18 cellular contexts compared by ENCODE assay signal in genomic region chr4:52925531-52925968, GRCh38.
A peak's percentile ranks its signal among the peaks of the same experiment; 100 is the strongest.
DNase-seq lines count a peak whose midpoint lies in the region; ATAC-seq and TF ChIP-seq lines count a peak whose summit lies in the region.
"Had no signal": no experiment of that assay in that cellular context is flagged by ENCODE, and none has a peak within 500 bp of the region (broad histone marks: within the 10 kb centered on the region; RNA-seq: fewer than 3 reads in every experiment).

No MANE protein-coding gene starts in this region.

- H3K27me3 ChIP-seq in mammary epithelial cell (ENCODE audit: insufficient read depth, low read length) (no peaks in the 10 kb centered on the region), endodermal cell (ENCODE audit: control insufficient read depth, insufficient read depth, low read length, poor library complexity, severe bottlenecking) (no peaks in the 10 kb centered on the region)
- H3K27me3 ChIP-seq: gastrocnemius medialis had no signal

- no peaks in the 10 kb centered on the region for H3K27me3 Mint-ChIP-seq in MCF 10A (ENCODE audit: insufficient read depth, unreplicated experiment)
- no peaks in the 10 kb centered on the region for H3K27me3 Mint-ChIP-seq in endodermal cell (ENCODE audit: insufficient read depth)
- H3K27me3 Mint-ChIP-seq in stimulated activated naive B cell treated with anti-CD40 and anti-IgM and Interleukin-4, amounts not matched to agents 10 μg/mL and 1 μg/mL and 100 μg/mL, for 72 hours: no peaks in the 10 kb centered on the region
- H3K27me3 Mint-ChIP-seq: activated T-cell treated with anti-CD3 and anti-CD28 coated beads, Interleukin-2, amount 50 U/mL, for 24 hours had no signal

- H3K27ac ChIP-seq in mammary epithelial cell (ENCODE audit: insufficient read depth, low read depth, low read length) (no peak overlapping the region), endodermal cell (ENCODE audit: low read depth, low read length) (peak overlapping the region; percentile 54), substantia nigra (ENCODE audit: low read depth, low read length, poor library complexity, severe bottlenecking) (no peak overlapping the region)
- H3K27ac ChIP-seq: gastrocnemius medialis, HL-60, prostate gland had no signal

- dilution Hi-C loops in mammary epithelial cell (cut with HindIII; ENCODE audit: low sequenced_read_pairs): no loop called here

- H4K20me1 ChIP-seq in mammary epithelial cell (ENCODE audit: insufficient read depth, low read length): no peaks in the 10 kb centered on the region

- H3K36me3 Mint-ChIP-seq in MCF 10A (ENCODE audit: insufficient read depth, unreplicated experiment): no peaks in the 10 kb centered on the region
- H3K36me3 Mint-ChIP-seq in endodermal cell (ENCODE audit: low read depth): no peaks in the 10 kb centered on the region
- peaks cover 15 to 28% of the 10 kb centered on the region in 2 donors for H3K36me3 Mint-ChIP-seq in stimulated activated naive B cell treated with anti-CD40 and anti-IgM and Interleukin-4, amounts not matched to agents 10 μg/mL and 1 μg/mL and 100 μg/mL, for 72 hours

- H3K4me1 Mint-ChIP-seq in MCF 10A (ENCODE audit: insufficient read depth, unreplicated experiment) (no peaks in the 10 kb centered on the region), endodermal cell (peaks cover 17% of the 10 kb centered on the region)
- H3K4me1 Mint-ChIP-seq in stimulated activated naive B cell treated with anti-CD40 and anti-IgM and Interleukin-4, amounts not matched to agents 10 μg/mL and 1 μg/mL and 100 μg/mL, for 72 hours: peaks cover 0 to 2% of the 10 kb centered on the region in 2 donors

- H3K4me2 ChIP-seq in mammary epithelial cell (ENCODE audit: insufficient read depth, low read depth, low read length): no peak overlapping the region

- no TSS peak for BruUV-seq in MCF 10A (replicated peaks; lab: Mats Ljungman, UMichigan)
- no TSS peak for BruUV-seq in mammary epithelial cell (replicated peaks; lab: Mats Ljungman, UMichigan)

- 93% methylated on average over 3 of the region's 3 CpGs for WGBS in mammary epithelial cell (ENCODE audit: low coverage, missing lambda C conversion rate)
- WGBS in endodermal cell (ENCODE audit: insufficient coverage in 1 of 2, insufficient read length in 1 of 2), 2 experiments: 61 to 67% methylated on average over 3 of the region's 3 CpGs

- no peaks in the 10 kb centered on the region for H3K4me1 ChIP-seq in mammary epithelial cell (ENCODE audit: insufficient read depth, low read length)
- H3K4me1 ChIP-seq in endodermal cell (ENCODE audit: control insufficient read depth, insufficient read depth, low read length): peaks cover 13% of the 10 kb centered on the region
- H3K4me1 ChIP-seq: gastrocnemius medialis, prostate gland had no signal

- DNase-seq in MCF 10A (ENCODE audit: unreplicated experiment) (peak; percentile 1), mammary epithelial cell (no peak), NCI-H69 (lab: John Stamatoyannopoulos, UW) (peak; percentile 89), endodermal cell (peak; percentile 71), substantia nigra (lab: John Stamatoyannopoulos, UW) (no peak)
- no peak for DNase-seq in stimulated activated naive B cell treated with anti-CD40 and anti-IgM and Interleukin-4, amounts not matched to agents 10 μg/mL and 1 μg/mL and 100 μg/mL, for 72 hours
- DNase-seq: activated CD4-positive, alpha-beta T cell treated with anti-CD3 and anti-CD28 coated beads for 1 hour; activated T-cell treated with anti-CD3 and anti-CD28 coated beads, Interleukin-2, amount 50 U/mL, for 24 hours; DMS53; gastrocnemius medialis; NCI-H1105 treated with DMSO at 0.1 percent for 48 hours; OCI-M1; stimulated activated CD4-positive, alpha-beta T cell treated with anti-CD3 and anti-CD28 coated beads, Interleukin-2, amount 100 ng/mL, for 48 hours; stimulated activated naive CD4-positive, alpha-beta T cell had no signal

- CTCF ChIA-PET in MCF 10A (lab: Yijun Ruan, JAX) (interaction anchor here (0.5 to 1.9 kb wide), 3 partner anchors 14 to 555 kb away, joined by 3 to 13 read pairs (median 3); no protein-coding TSS in a partner anchor), mammary epithelial cell (lab: Charles Lee; ENCODE audit: low non-redundant PET) (no interaction called here)

- H3K79me2 ChIP-seq in mammary epithelial cell (ENCODE audit: insufficient read depth, low read length): no peaks in the 10 kb centered on the region

- peak; percentile 58 to 63 for ATAC-seq in stimulated activated naive B cell treated with anti-CD40 and anti-IgM and Interleukin-4, amounts not matched to agents 10 μg/mL and 1 μg/mL and 100 μg/mL, for 72 hours (replicated peaks)
- ATAC-seq in HG02759 (IDR thresholded peaks at IDR 0.05; ENCODE audit: unreplicated experiment) (no peak), HG03196 (IDR thresholded peaks at IDR 0.05; ENCODE audit: unreplicated experiment) (no peak)
- ATAC-seq: gastrocnemius medialis had no signal

- no peak overlapping the region for H3K4me3 Mint-ChIP-seq in MCF 10A (ENCODE audit: unreplicated experiment)
- no peak overlapping the region for H3K4me3 Mint-ChIP-seq in endodermal cell
- no peak overlapping the region for H3K4me3 Mint-ChIP-seq in stimulated activated naive B cell treated with anti-CD40 and anti-IgM and Interleukin-4, amounts not matched to agents 10 μg/mL and 1 μg/mL and 100 μg/mL, for 72 hours
- H3K4me3 Mint-ChIP-seq: activated T-cell treated with anti-CD3 and anti-CD28 coated beads, Interleukin-2, amount 50 U/mL, for 24 hours had no signal

- H3K9me3 ChIP-seq in mammary epithelial cell (replicated peaks; ENCODE audit: insufficient read depth, low read length): no peaks in the 10 kb centered on the region
- no peaks in the 10 kb centered on the region for H3K9me3 ChIP-seq in endodermal cell (ENCODE audit: control insufficient read depth, low read length)
- H3K9me3 ChIP-seq: gastrocnemius medialis, prostate gland had no signal

- H3K36me3 ChIP-seq in mammary epithelial cell (ENCODE audit: insufficient read depth, low read length) (no peaks in the 10 kb centered on the region), endodermal cell (ENCODE audit: control insufficient read depth, insufficient read depth, low read length) (no peaks in the 10 kb centered on the region)
- H3K36me3 ChIP-seq: gastrocnemius medialis, prostate gland had no signal

- no peak for TF ChIP-seq CTCF in MCF 10A (IDR thresholded peaks at IDR 0.05; ENCODE audit: unreplicated experiment)
- no peak for TF ChIP-seq CTCF in mammary epithelial cell (conservative IDR thresholded peaks at IDR 0.05 in 1 of 2, IDR thresholded peaks at IDR 0.05 in 1 of 2; ENCODE audit: extremely low read depth in 1 of 2, insufficient read depth in 1 of 2, low read depth in 1 of 2, low read length in 2 of 2)
- TF ChIP-seq CTCF in endodermal cell (conservative IDR thresholded peaks at IDR 0.05): no peak

- H3K9ac ChIP-seq in mammary epithelial cell (ENCODE audit: insufficient read depth, low read length) (no peak overlapping the region), endodermal cell (ENCODE audit: extremely low read depth, low read length, poor library complexity, severe bottlenecking) (no peak overlapping the region)

- H3K27ac Mint-ChIP-seq in MCF 10A (ENCODE audit: low read depth, unreplicated experiment): no peak overlapping the region
- H3K27ac Mint-ChIP-seq in endodermal cell: peak overlapping the region; percentile 50
- H3K27ac Mint-ChIP-seq in stimulated activated naive B cell treated with anti-CD40 and anti-IgM and Interleukin-4, amounts not matched to agents 10 μg/mL and 1 μg/mL and 100 μg/mL, for 72 hours: no peak overlapping the region
- H3K27ac Mint-ChIP-seq: activated T-cell treated with anti-CD3 and anti-CD28 coated beads, Interleukin-2, amount 50 U/mL, for 24 hours had no signal

- no peak overlapping the region for H2AFZ ChIP-seq in mammary epithelial cell (ENCODE audit: low read depth, low read length)

- no peaks in the 10 kb centered on the region for H3K9me3 Mint-ChIP-seq in MCF 10A (ENCODE audit: unreplicated experiment)
- no peaks in the 10 kb centered on the region for H3K9me3 Mint-ChIP-seq in endodermal cell
- no peaks in the 10 kb centered on the region for H3K9me3 Mint-ChIP-seq in stimulated activated naive B cell treated with anti-CD40 and anti-IgM and Interleukin-4, amounts not matched to agents 10 μg/mL and 1 μg/mL and 100 μg/mL, for 72 hours
- H3K9me3 Mint-ChIP-seq: activated T-cell treated with anti-CD3 and anti-CD28 coated beads, Interleukin-2, amount 50 U/mL, for 24 hours had no signal

- H3K4me3 ChIP-seq in mammary epithelial cell (replicated peaks in 1 of 3; ENCODE audit: insufficient read depth in 1 of 3, low read depth in 2 of 3, low read length in 3 of 3) (no peak overlapping the region), endodermal cell (ENCODE audit: low read length) (no peak overlapping the region)
- H3K4me3 ChIP-seq: gastrocnemius medialis, prostate gland had no signal

- POLR2A ChIA-PET in MCF 10A (lab: Yijun Ruan, JAX): no interaction called here

- intact Hi-C loops in MCF 10A (cut with micrococcal nuclease): no loop called here
- intact Hi-C loops in mammary epithelial cell (cut with micrococcal nuclease): no loop called here

- in situ Hi-C loops in mammary epithelial cell (cut with MboI; ENCODE audit: low sequenced_read_pairs in 2 of 2): loop anchor here in 1 of 2 donors (25.0 kb wide), 1 partner anchor 163 kb away; the partner anchor contains the start of gene ERVMER34-1

Comparison
In these comparisons a context has a peak if more than half of its experiments do, and no peak if none do; other contexts are left out.
1. DNase-seq: peak in MCF 10A (single experiment), NCI-H69 (single experiment) and endodermal cell (single experiment); none in mammary epithelial cell (single experiment), stimulated activated naive B cell treated with anti-CD40 and anti-IgM and Interleukin-4, amounts not matched to agents 10 μg/mL and 1 μg/mL and 100 μg/mL, for 72 hours (single experiment) and substantia nigra (0 of 49).
2. ATAC-seq: peak in stimulated activated naive B cell treated with anti-CD40 and anti-IgM and Interleukin-4, amounts not matched to agents 10 μg/mL and 1 μg/mL and 100 μg/mL, for 72 hours (2 of 2); none in HG02759 (single experiment) and HG03196 (single experiment).